ENCODE assay signal across 29 cellular contexts in the genomic region with DNA sequence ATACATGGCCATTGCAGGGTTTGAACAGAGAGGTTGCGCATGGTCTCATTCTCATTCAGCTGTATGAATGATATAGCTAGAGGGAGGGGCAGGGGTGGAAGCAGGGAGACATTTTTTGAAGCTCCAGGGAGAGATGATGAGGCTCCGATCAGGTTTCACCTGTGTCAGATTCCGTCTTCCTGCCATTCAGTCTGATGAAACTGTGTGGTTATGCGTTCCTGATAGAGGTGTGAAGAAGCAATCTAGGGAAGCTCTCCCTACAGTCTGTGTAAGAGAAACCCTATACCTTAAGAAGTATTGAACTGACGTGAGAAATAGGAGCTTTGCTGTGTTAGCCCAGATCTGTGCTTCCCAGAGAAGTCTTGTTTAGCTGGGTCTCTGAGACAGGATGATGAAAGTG.
"Had no signal": no experiment of that assay in that cellular context is flagged by ENCODE, and none has a peak within 500 bp of the region (broad histone marks: within the 10 kb centered on the region; RNA-seq: fewer than 3 reads in every experiment).

No MANE protein-coding gene starts in this region.

- ATAC-seq: activated CD4-positive, alpha-beta T cell treated with anti-CD3 and anti-CD28 coated beads for 36 hours; activated CD4-positive, CD25-positive, alpha-beta regulatory T cell treated with anti-CD3 and anti-CD28 coated beads, Interleukin-2, amount 50 U/mL, for 24 hours; activated CD8-positive, alpha-beta T cell treated with anti-CD3 and anti-CD28 coated beads, Interleukin-2, amount 10 ng/mL, durations not matched to agents 7 days and 5 days; Panc1; SK-N-SH treated with all-trans-retinoic acid at 6 μM for 48 hours had no signal

- H3K9me3 ChIP-seq: ascending aorta, breast epithelium had no signal

- H3K27ac Mint-ChIP-seq: activated CD4-positive, alpha-beta T cell treated with anti-CD3 and anti-CD28 coated beads for 36 hours; activated CD4-positive, alpha-beta T cell treated with anti-CD3 and anti-CD28 coated beads, Interleukin-2, amount 10 ng/mL, durations not matched to agents 7 days and 5 days; activated CD8-positive, alpha-beta T cell treated with anti-CD3 and anti-CD28 coated beads, Interleukin-2, amount 10 ng/mL, durations not matched to agents 7 days and 5 days; activated naive CD4-positive, alpha-beta T cell treated with anti-CD3 and anti-CD28 coated beads, Interleukin-2, amount 50 U/mL, for 24 hours; activated naive CD8-positive, alpha-beta T cell treated with anti-CD3 and anti-CD28 coated beads, Interleukin-2, amount 10 ng/mL, durations not matched to agents 7 days and 5 days; activated T-cell treated with anti-CD3 and anti-CD28 coated beads, Interleukin-2, amount 50 U/mL, for 24 hours; activated T-helper 2 cell treated with anti-CD3 and anti-CD28 coated beads, Interferon-gamma antibody, Interleukin-2, Interleukin-4, amounts not matched to agents 10 μg/mL and 5 μg/mL and 100 μg/mL, durations not matched to agents 14 hours and 24 hours and 36 hours had no signal

- H3K9ac ChIP-seq: KMS-11 had no signal

- H3K27ac ChIP-seq: ascending aorta, breast epithelium, KMS-11 had no signal

- H3K4me2 ChIP-seq: KMS-11 had no signal

- H3K4me1 ChIP-seq: ascending aorta, breast epithelium had no signal

- DNase-seq: activated CD4-positive, alpha-beta T cell treated with anti-CD3 and anti-CD28 coated beads for 36 hours; activated CD4-positive, alpha-beta T cell treated with anti-CD3 and anti-CD28 coated beads, Interleukin-2, amount 10 ng/mL, durations not matched to agents 7 days and 5 days; activated CD4-positive, alpha-beta T cell treated with anti-CD3 and anti-CD28 coated beads, Interleukin-2, amount 50 U/mL, for 48 hours; activated CD8-positive, alpha-beta T cell treated with anti-CD3 and anti-CD28 coated beads, Interleukin-2, amount 10 ng/mL, durations not matched to agents 7 days and 5 days; activated gamma-delta T cell; activated naive CD4-positive, alpha-beta T cell treated with Interleukin-2 at 50 U/mL for 16 hours; activated naive CD8-positive, alpha-beta T cell treated with anti-CD3 and anti-CD28 coated beads, Interleukin-2, amount 10 ng/mL, durations not matched to agents 7 days and 5 days; activated T-cell treated with anti-CD3 and anti-CD28 coated beads, Interleukin-2, amount 50 U/mL, for 24 hours; amygdala; caudate nucleus; MM.1S; MV-4-11; NCI-H1092; NCI-H187 treated with DMSO at 0.1 percent for 48 hours; NCI-H2081; NCI-H345; NCI-H524 treated with DMSO at 0.1 percent for 48 hours; SIG-M5; T-helper 1 cell; T-helper 2 cell; T-helper 9 cell had no signal

- H3K36me3 ChIP-seq: ascending aorta, breast epithelium had no signal

- H3K27me3 Mint-ChIP-seq: activated CD4-positive, alpha-beta T cell treated with anti-CD3 and anti-CD28 coated beads, Interleukin-2, amount 10 ng/mL, durations not matched to agents 7 days and 5 days; activated naive CD8-positive, alpha-beta T cell treated with anti-CD3 and anti-CD28 coated beads, Interleukin-2, amount 10 ng/mL, durations not matched to agents 7 days and 5 days had no signal

- H3K4me3 ChIP-seq: ascending aorta, breast epithelium had no signal

- H3K4me3 Mint-ChIP-seq: activated CD4-positive, alpha-beta T cell treated with anti-CD3 and anti-CD28 coated beads for 36 hours; activated CD4-positive, alpha-beta T cell treated with anti-CD3 and anti-CD28 coated beads, Interleukin-2, amount 10 ng/mL, durations not matched to agents 7 days and 5 days; activated CD8-positive, alpha-beta T cell treated with anti-CD3 and anti-CD28 coated beads, Interleukin-2, amount 10 ng/mL, durations not matched to agents 7 days and 5 days; activated naive CD4-positive, alpha-beta T cell treated with anti-CD3 and anti-CD28 coated beads, Interleukin-2, amount 50 U/mL, for 24 hours; activated naive CD8-positive, alpha-beta T cell treated with anti-CD3 and anti-CD28 coated beads, Interleukin-2, amount 10 ng/mL, durations not matched to agents 7 days and 5 days; activated T-cell treated with anti-CD3 and anti-CD28 coated beads, Interleukin-2, amount 50 U/mL, for 24 hours had no signal

- H3K9me3 Mint-ChIP-seq: activated naive CD8-positive, alpha-beta T cell treated with anti-CD3 and anti-CD28 coated beads, Interleukin-2, amount 10 ng/mL, durations not matched to agents 7 days and 5 days; activated T-cell treated with anti-CD3 and anti-CD28 coated beads, Interleukin-2, amount 50 U/mL, for 24 hours had no signal

- H3K36me3 Mint-ChIP-seq: activated naive CD4-positive, alpha-beta T cell treated with anti-CD3 and anti-CD28 coated beads, Interleukin-2, amount 50 U/mL, for 24 hours; activated naive CD8-positive, alpha-beta T cell treated with anti-CD3 and anti-CD28 coated beads, Interleukin-2, amount 10 ng/mL, durations not matched to agents 7 days and 5 days had no signal

- H3K4me1 Mint-ChIP-seq: activated CD4-positive, alpha-beta T cell treated with anti-CD3 and anti-CD28 coated beads for 36 hours; activated CD4-positive, alpha-beta T cell treated with anti-CD3 and anti-CD28 coated beads, Interleukin-2, amount 10 ng/mL, durations not matched to agents 7 days and 5 days; activated naive CD4-positive, alpha-beta T cell treated with anti-CD3 and anti-CD28 coated beads, Interleukin-2, amount 50 U/mL, for 24 hours; activated naive CD8-positive, alpha-beta T cell treated with anti-CD3 and anti-CD28 coated beads, Interleukin-2, amount 10 ng/mL, durations not matched to agents 7 days and 5 days had no signal

- H3K27me3 ChIP-seq: ascending aorta, breast epithelium had no signal
